In genomic region chr19:50741179-50741933, GRCh38 we compare ENCODE assay signal across 28 cellular contexts. TPM values are rescaled to one million over a fixed set of nuclear protein-coding genes. Genes with fewer than 3 reads are reported as not detected.
"Had no signal": no experiment of that assay in that cellular context is flagged by ENCODE, and none has a peak within 500 bp of the region (broad histone marks: within the 10 kb centered on the region; RNA-seq: fewer than 3 reads in every experiment).

No MANE protein-coding gene starts in this region.

- H3K4me1 ChIP-seq: gastroesophageal sphincter, right atrium auricular region, sigmoid colon, stomach, transverse colon had no signal

- H3K36me3 ChIP-seq: esophagus squamous epithelium, gastroesophageal sphincter, neutrophil, right atrium auricular region, sigmoid colon, stomach, thoracic aorta, transverse colon had no signal

- ATAC-seq: effector memory CD8-positive, alpha-beta T cell; gastroesophageal sphincter; left colon; left ventricle myocardium superior; naive thymus-derived CD4-positive, alpha-beta T cell had no signal

- H3K27me3 ChIP-seq: right atrium auricular region had no signal

- H3K9me3 ChIP-seq: esophagus squamous epithelium, gastroesophageal sphincter, neutrophil, right atrium auricular region, sigmoid colon, stomach, thoracic aorta, transverse colon had no signal

- DNase-seq: cortex of kidney; effector memory CD8-positive, alpha-beta T cell; esophagus squamous epithelium; foreskin fibroblast; glutamatergic neuron; hippocampal formation; left colon; left ventricle myocardium superior; mammary epithelial cell; naive thymus-derived CD4-positive, alpha-beta T cell; nephron progenitor cell; sigmoid colon; stimulated activated CD4-positive, alpha-beta T cell treated with anti-CD3 and anti-CD28 coated beads, Interleukin-2, amount 100 ng/mL, for 24 hours; stimulated activated naive CD4-positive, alpha-beta T cell; stomach; substantia nigra; transverse colon had no signal

- H3K27ac ChIP-seq: esophagus squamous epithelium, gastroesophageal sphincter, neutrophil, right atrium auricular region, sigmoid colon, skin epidermis, stomach, thoracic aorta, transverse colon had no signal

- H3K4me3 ChIP-seq: esophagus squamous epithelium, gastroesophageal sphincter, right atrium auricular region, sigmoid colon, skin epidermis, stomach, thoracic aorta, transverse colon had no signal

RNA-seq across cellular contexts. Expression of gene SHANK1, which starts 21.8 kb away (rescaled TPM):
- polyA plus RNA-seq: naive thymus-derived CD4-positive, alpha-beta T cell had no signal

RNA-seq across cellular contexts. Expression of gene GPR32, which starts 28.9 kb away (rescaled TPM):
- total RNA-seq: epithelial cell of proximal tubule; esophagus squamous epithelium; gastroesophageal sphincter; kidney epithelial cell; left colon; left ventricle myocardium superior; mammary epithelial cell; mesenteric fat pad; mononuclear cell; naive thymus-derived CD4-positive, alpha-beta T cell; osteoblast; right atrium auricular region; sigmoid colon; stomach; thoracic aorta; transverse colon; urinary bladder had no signal
- polyA plus RNA-seq: mammary epithelial cell; naive thymus-derived CD4-positive, alpha-beta T cell; sigmoid colon; stomach; urinary bladder had no signal

RNA-seq across cellular contexts. Expression of gene ACP4, which starts 48.9 kb away (rescaled TPM):
- total RNA-seq: epithelial cell of proximal tubule; esophagus squamous epithelium; gastroesophageal sphincter; kidney epithelial cell; left colon; left ventricle myocardium superior; mammary epithelial cell; mesenteric fat pad; mononuclear cell; naive thymus-derived CD4-positive, alpha-beta T cell; osteoblast; right atrium auricular region; sigmoid colon; stomach; thoracic aorta; transverse colon; urinary bladder had no signal
- polyA plus RNA-seq: mammary epithelial cell; naive thymus-derived CD4-positive, alpha-beta T cell; sigmoid colon; stomach; urinary bladder had no signal
